ENCODE assay signal across 2 cellular contexts in the genomic region with DNA sequence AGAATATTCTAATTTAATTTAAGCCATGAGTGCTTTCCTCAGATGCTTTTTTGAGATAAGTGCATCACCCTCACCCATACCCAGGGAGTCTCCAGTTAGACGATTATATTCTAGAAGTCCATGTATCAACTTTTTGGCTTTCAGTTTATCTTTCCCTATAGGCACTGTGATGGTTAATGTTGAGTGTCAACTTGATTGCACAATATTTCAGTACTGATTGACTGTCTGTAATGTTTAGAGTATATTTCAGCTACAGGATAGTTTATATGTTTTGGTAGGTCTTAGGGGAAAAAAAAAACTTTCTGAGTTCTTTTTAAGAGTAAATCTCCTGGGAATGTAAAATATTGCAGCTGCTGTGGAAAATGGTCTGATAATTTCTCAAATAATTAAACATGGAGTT.
A peak's percentile ranks its signal among the peaks of the same experiment; 100 is the strongest.
TF ChIP-seq lines count a peak whose summit lies in the region.

No MANE protein-coding gene starts in this region.

TF ChIP-seq in HepG2, 621 proteins besides CTCF, POLR2A, EP300 and RAD21:
- TF ChIP-seq CEBPB (IDR thresholded peaks at IDR 0.05; ENCODE audit: borderline replicate concordance, low read depth, low read length) (peak; percentile 65), ZNF510 (CRISPR knock-in tag; IDR thresholded peaks at IDR 0.05; ENCODE audit: low read depth) (no peak)

TF ChIP-seq in IMR-90, 13 proteins besides CTCF, POLR2A, EP300 and RAD21:
- peak; percentile 72 for TF ChIP-seq CEBPB (IDR thresholded peaks at IDR 0.05; ENCODE audit: low read depth, low read length)
- TF ChIP-seq MXI1 (IDR thresholded peaks at IDR 0.05; ENCODE audit: borderline replicate concordance, low read depth, low read length) = no peak
- no peak for TF ChIP-seq SMC3 (IDR thresholded peaks at IDR 0.05; ENCODE audit: low read depth, low read length)
- no peak for TF ChIP-seq FOS (IDR thresholded peaks at IDR 0.05; ENCODE audit: low read depth, low read length)
- no peak for TF ChIP-seq CHD1 (IDR thresholded peaks at IDR 0.05; ENCODE audit: low read depth, low read length)
